ENCODE assay signal across 8 cellular contexts in genomic region chr6:41921712-41921998, GRCh38. TPM values are rescaled to one million over a fixed set of nuclear protein-coding genes. Genes with fewer than 3 reads are reported as not detected.
DNase-seq lines count a peak whose midpoint lies in the region; ATAC-seq lines count a peak whose summit lies in the region.

No MANE protein-coding gene starts in this region.

- H3K4me3 Mint-ChIP-seq in activated T-helper 17 cell treated with anti-CD3 and anti-CD28 coated beads, Interleukin-2, amount 50 U/mL, for 72 hours, result peak overlapping the region; percentile 95
- peak overlapping the region; percentile 96 to 98 for H3K4me3 Mint-ChIP-seq in stimulated activated naive B cell treated with anti-CD40 and anti-IgM and Interleukin-4, amounts not matched to agents 10 μg/mL and 1 μg/mL and 100 μg/mL, for 72 hours

- DNase-seq in D341Med (ENCODE audit: low spot score), result peak; percentile 72
- DNase-seq in stimulated activated naive B cell treated with anti-CD40 and anti-IgM and Interleukin-4, amounts not matched to agents 10 μg/mL and 1 μg/mL and 100 μg/mL, for 72 hours, result no peak
- no peak for DNase-seq in cortex of kidney (lab: John Stamatoyannopoulos, UW)
- no peak for DNase-seq in stimulated activated CD4-positive, alpha-beta T cell treated with anti-CD3 and anti-CD28 coated beads, Interleukin-4, amount 100 ng/mL, for 24 hours

- peak overlapping the region; percentile 97 for H3K27ac Mint-ChIP-seq in activated T-helper 17 cell treated with anti-CD3 and anti-CD28 coated beads, Interleukin-2, amount 50 U/mL, for 72 hours
- peak overlapping the region; percentile 99 for H3K27ac Mint-ChIP-seq in stimulated activated naive B cell treated with anti-CD40 and anti-IgM and Interleukin-4, amounts not matched to agents 10 μg/mL and 1 μg/mL and 100 μg/mL, for 72 hours

- peaks cover 44% of the 10 kb centered on the region for H3K4me1 Mint-ChIP-seq in activated T-helper 17 cell treated with anti-CD3 and anti-CD28 coated beads, Interleukin-2, amount 50 U/mL, for 72 hours
- peaks cover 32 to 50% of the 10 kb centered on the region in 2 donors for H3K4me1 Mint-ChIP-seq in stimulated activated naive B cell treated with anti-CD40 and anti-IgM and Interleukin-4, amounts not matched to agents 10 μg/mL and 1 μg/mL and 100 μg/mL, for 72 hours

- H3K4me3 ChIP-seq in iPS-11a (ENCODE audit: low read depth, low read length), result peak overlapping the region; percentile 92

- H3K36me3 Mint-ChIP-seq in activated T-helper 17 cell treated with anti-CD3 and anti-CD28 coated beads, Interleukin-2, amount 50 U/mL, for 72 hours (ENCODE audit: low read depth), result peaks cover 64% of the 10 kb centered on the region
- H3K36me3 Mint-ChIP-seq in stimulated activated naive B cell treated with anti-CD40 and anti-IgM and Interleukin-4, amounts not matched to agents 10 μg/mL and 1 μg/mL and 100 μg/mL, for 72 hours, result peaks cover 24 to 38% of the 10 kb centered on the region in 2 donors

- ATAC-seq in HG03103 (IDR thresholded peaks at IDR 0.05; ENCODE audit: low read depth, unreplicated experiment), result peak; percentile 11
- peak; percentile 7 for ATAC-seq in activated T-helper 17 cell treated with anti-CD3 and anti-CD28 coated beads, Interleukin-2, amount 50 U/mL, for 72 hours (replicated peaks)
- peak; percentile 11 to 30 for ATAC-seq in stimulated activated naive B cell treated with anti-CD40 and anti-IgM and Interleukin-4, amounts not matched to agents 10 μg/mL and 1 μg/mL and 100 μg/mL, for 72 hours (replicated peaks)
- ATAC-seq in HG02798 (IDR thresholded peaks at IDR 0.05; ENCODE audit: poor library complexity, unreplicated experiment), result no peak

- H3K9me3 Mint-ChIP-seq in activated T-helper 17 cell treated with anti-CD3 and anti-CD28 coated beads, Interleukin-2, amount 50 U/mL, for 72 hours, result no peaks in the 10 kb centered on the region
- no peaks in the 10 kb centered on the region for H3K9me3 Mint-ChIP-seq in stimulated activated naive B cell treated with anti-CD40 and anti-IgM and Interleukin-4, amounts not matched to agents 10 μg/mL and 1 μg/mL and 100 μg/mL, for 72 hours

- H3K27me3 Mint-ChIP-seq in activated T-helper 17 cell treated with anti-CD3 and anti-CD28 coated beads, Interleukin-2, amount 50 U/mL, for 72 hours, result no peaks in the 10 kb centered on the region
- no peaks in the 10 kb centered on the region for H3K27me3 Mint-ChIP-seq in stimulated activated naive B cell treated with anti-CD40 and anti-IgM and Interleukin-4, amounts not matched to agents 10 μg/mL and 1 μg/mL and 100 μg/mL, for 72 hours

RNA-seq across cellular contexts. Expression of gene BYSL, which starts 0.4 kb away (rescaled TPM):
- total RNA-seq in activated T-helper 17 cell treated with anti-CD3 and anti-CD28 coated beads, Interleukin-2, amount 50 U/mL, for 72 hours, result 10 to 100 TPM; 23.3 to 53.1 TPM

RNA-seq across cellular contexts. Expression of gene MED20, which starts 0.7 kb away (rescaled TPM):
- total RNA-seq in activated T-helper 17 cell treated with anti-CD3 and anti-CD28 coated beads, Interleukin-2, amount 50 U/mL, for 72 hours, result 10 to 100 TPM; 20.5 to 22.6 TPM

RNA-seq across cellular contexts. Expression of gene CCND3, which starts 20.0 kb away (rescaled TPM):
- total RNA-seq in activated T-helper 17 cell treated with anti-CD3 and anti-CD28 coated beads, Interleukin-2, amount 50 U/mL, for 72 hours, result 100 to 1,000 TPM; 297 to 332 TPM

RNA-seq across cellular contexts. Expression of gene USP49, which starts 26.5 kb away (rescaled TPM):
- 10 to 100 TPM in 1 of 2 donors, 1 to 10 TPM in 1; 8.0 to 12.0 TPM for total RNA-seq in activated T-helper 17 cell treated with anti-CD3 and anti-CD28 coated beads, Interleukin-2, amount 50 U/mL, for 72 hours
